11 cellular contexts compared by ENCODE assay signal in the genomic region with DNA sequence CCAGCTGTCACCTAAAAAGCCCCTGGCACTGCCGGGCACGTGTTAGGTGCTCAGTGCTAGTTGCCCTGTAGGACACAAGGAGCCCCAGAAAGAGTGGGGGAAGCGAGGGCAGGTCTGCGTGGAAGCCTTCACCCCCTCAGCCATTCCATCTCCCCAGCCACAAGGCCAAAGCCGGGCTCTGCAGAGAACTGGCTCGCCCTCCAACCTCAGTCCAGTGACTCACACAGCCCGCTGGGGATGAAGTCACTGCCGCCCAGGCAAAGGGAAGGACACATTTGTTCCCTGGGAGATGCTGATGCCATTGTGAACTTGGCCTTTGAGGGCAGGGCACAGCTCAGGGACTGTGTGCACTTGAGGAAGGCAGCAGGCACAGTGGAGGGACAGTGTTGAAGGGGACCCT. TPM values are rescaled to one million over a fixed set of nuclear protein-coding genes. Genes with fewer than 3 reads are reported as not detected.
DNase-seq lines count a peak whose midpoint lies in the region; ATAC-seq, FAIRE-seq and TF ChIP-seq lines count a peak whose summit lies in the region.
"Had no signal": no experiment of that assay in that cellular context is flagged by ENCODE, and none has a peak within 500 bp of the region (broad histone marks: within the 10 kb centered on the region; RNA-seq: fewer than 3 reads in every experiment).

No MANE protein-coding gene starts in this region.

- peaks cover 6% of the 10 kb centered on the region for H3K36me3 ChIP-seq in OCI-LY3 (replicated peaks; ENCODE audit: low read depth, low read length)
- H3K36me3 ChIP-seq in fibroblast of lung (ENCODE audit: control insufficient read depth, insufficient read depth, low read length), result no peaks in the 10 kb centered on the region
- no peaks in the 10 kb centered on the region for H3K36me3 ChIP-seq in pancreas

- ATAC-seq in pancreas (peak in 3 of 4 donors; percentile 17 to 56 (median 37)), GM21390 (IDR thresholded peaks at IDR 0.05; ENCODE audit: unreplicated experiment) (no peak)
- no peak for ATAC-seq in effector memory CD8-positive, alpha-beta T cell (replicated peaks)

- H3K4me3 Mint-ChIP-seq in effector memory CD8-positive, alpha-beta T cell, result no peak overlapping the region

- H4K20me1 ChIP-seq in OCI-LY3 (ENCODE audit: insufficient read depth, low read length) (no peaks in the 10 kb centered on the region), fibroblast of lung (ENCODE audit: control insufficient read depth, extremely low read depth, insufficient read depth, low read length) (no peaks in the 10 kb centered on the region)

- no peak for FAIRE-seq in pancreas (lab: Jason Lieb, UNC)

- H3K9me3 ChIP-seq in OCI-LY3 (ENCODE audit: insufficient read depth, low read length) (no peaks in the 10 kb centered on the region), fibroblast of lung (ENCODE audit: control insufficient read depth, insufficient read depth, low read depth, low read length) (no peaks in the 10 kb centered on the region), pancreas (no peaks in the 10 kb centered on the region)

- TF ChIP-seq CTCF in OCI-LY3 (IDR thresholded peaks at IDR 0.05; ENCODE audit: low read depth, low read length) (no peak), fibroblast of lung (conservative IDR thresholded peaks at IDR 0.05 in 1 of 2, IDR thresholded peaks at IDR 0.05 in 1 of 2; ENCODE audit: low read depth in 1 of 2, low read length in 2 of 2) (no peak), pancreas (IDR thresholded peaks at IDR 0.05) (no peak)

- H3K4me1 ChIP-seq in OCI-LY3 (ENCODE audit: low read length) (peaks cover 35% of the 10 kb centered on the region), fibroblast of lung (ENCODE audit: control insufficient read depth, extremely low read depth, insufficient read depth, low read length) (peaks cover 17% of the 10 kb centered on the region), pancreas (peaks cover 0 to 10% (median 4%) of the 10 kb centered on the region in 3 donors)

- peak overlapping the region in 1 of 2 donors; percentile 24 for H3K27ac Mint-ChIP-seq in effector memory CD8-positive, alpha-beta T cell

- H3K4me3 ChIP-seq in OCI-LY3 (ENCODE audit: low read length) (no peak overlapping the region), fibroblast of lung (replicated peaks in 1 of 4; ENCODE audit: control extremely low read depth in 1 of 4, insufficient read depth in 1 of 4, low read depth in 3 of 4, low read length in 4 of 4) (no peak overlapping the region), pancreas (no peak overlapping the region)
- H3K4me3 ChIP-seq: skin epidermis had no signal

- H3K4me1 Mint-ChIP-seq in effector memory CD8-positive, alpha-beta T cell (ENCODE audit: low read depth in 2 of 2), result peaks cover 4 to 11% of the 10 kb centered on the region in 2 donors

- no peak overlapping the region for H2AFZ ChIP-seq in OCI-LY3 (ENCODE audit: low read depth, low read length)
- H2AFZ ChIP-seq in fibroblast of lung (ENCODE audit: low read length), result no peak overlapping the region

- no peak overlapping the region for H3K27ac ChIP-seq in OCI-LY3 (ENCODE audit: low read length)
- H3K27ac ChIP-seq in fibroblast of lung (ENCODE audit: insufficient read depth, low read length), result no peak overlapping the region
- H3K27ac ChIP-seq in pancreas, result no peak overlapping the region

- peak; percentile 65 for DNase-seq in DMS 273 (lab: John Stamatoyannopoulos, UW; ENCODE audit: unreplicated experiment)
- peak; percentile 61 to 76 for DNase-seq in fibroblast of lung (ENCODE audit: low read depth in 2 of 2)
- peak in 2 of 6 donors; percentile 14 to 30 for DNase-seq in pancreas
- DNase-seq in effector memory CD8-positive, alpha-beta T cell, result no peak
- no peak for DNase-seq in activated gamma-delta T cell treated with Interleukin-2 at 50 U/mL for 16 hours
- DNase-seq in mesenteric fat pad (ENCODE audit: low spot score), result no peak
- DNase-seq: T-helper 1 cell had no signal

- no peaks in the 10 kb centered on the region for H3K27me3 Mint-ChIP-seq in effector memory CD8-positive, alpha-beta T cell

- peaks cover 6% of the 10 kb centered on the region for H3K36me3 Mint-ChIP-seq in effector memory CD8-positive, alpha-beta T cell (ENCODE audit: insufficient read depth)
- H3K36me3 Mint-ChIP-seq: activated naive CD4-positive, alpha-beta T cell treated with anti-CD3 and anti-CD28 coated beads, Interleukin-2, amount 50 U/mL, for 72 hours had no signal

- H3K27me3 ChIP-seq in OCI-LY3 (ENCODE audit: low read depth, low read length), result no peaks in the 10 kb centered on the region
- H3K27me3 ChIP-seq in fibroblast of lung (ENCODE audit: control insufficient read depth, insufficient read depth, low read length), result no peaks in the 10 kb centered on the region
- H3K27me3 ChIP-seq in pancreas, result no peaks in the 10 kb centered on the region

- H3K79me2 ChIP-seq in OCI-LY3 (ENCODE audit: low read length), result peaks cover 29% of the 10 kb centered on the region
- no peaks in the 10 kb centered on the region for H3K79me2 ChIP-seq in fibroblast of lung (ENCODE audit: control insufficient read depth, insufficient read depth, low read length)

- H3K9ac ChIP-seq in OCI-LY3 (ENCODE audit: low read length) (no peak overlapping the region), fibroblast of lung (ENCODE audit: insufficient read depth, low read length) (no peak overlapping the region)

- H3K4me2 ChIP-seq in OCI-LY3 (ENCODE audit: low read length), result peak overlapping the region; percentile 21; the same call in 1 of the 2 replicates
- no peak overlapping the region for H3K4me2 ChIP-seq in fibroblast of lung (ENCODE audit: extremely low read depth, insufficient read depth, low read length)

- intact Hi-C loops in pancreas (cut with DNase I), result no loop called here

- 88 to 93% methylated on average over 8 of the region's 8 CpGs for WGBS in pancreas, 2 donors

- no peaks in the 10 kb centered on the region for H3K9me3 Mint-ChIP-seq in effector memory CD8-positive, alpha-beta T cell
- H3K9me3 Mint-ChIP-seq: activated naive CD4-positive, alpha-beta T cell treated with anti-CD3 and anti-CD28 coated beads, Interleukin-2, amount 50 U/mL, for 72 hours had no signal

RNA-seq across cellular contexts. Expression of gene IQSEC1, which starts 48.1 kb away (rescaled TPM):
- total RNA-seq in fibroblast of lung (11.8 and 18.2 TPM in 2 replicates), pancreas (10 to 100 TPM; 20.5 to 27.9 (median 23.9) TPM), mesenteric fat pad (70.1 TPM)
- polyA plus RNA-seq in fibroblast of lung (4.3 and 5.9 TPM in 2 replicates), pancreas (10 to 100 TPM; 15.0 to 15.9 TPM)
- polyA plus RNA-seq in fibroblast of lung (2012), result 9.8 and 12.6 TPM in 2 replicates
- polyA minus RNA-seq in fibroblast of lung (ENCODE audit: low replicate concordance), result 13.0 and 14.1 TPM in 2 replicates

Comparison
In these comparisons a context has a peak if more than half of its experiments do, and no peak if none do; other contexts are left out.
1. DNase-seq: peak in DMS 273 (single experiment) and fibroblast of lung (2 of 2); none in effector memory CD8-positive, alpha-beta T cell (0 of 3), activated gamma-delta T cell treated with Interleukin-2 at 50 U/mL for 16 hours (single experiment) and mesenteric fat pad (single experiment).
2. ATAC-seq: peak in pancreas (3 of 4); none in effector memory CD8-positive, alpha-beta T cell (single experiment) and GM21390 (single experiment).